19 cellular contexts compared by ENCODE assay signal in the genomic region with DNA sequence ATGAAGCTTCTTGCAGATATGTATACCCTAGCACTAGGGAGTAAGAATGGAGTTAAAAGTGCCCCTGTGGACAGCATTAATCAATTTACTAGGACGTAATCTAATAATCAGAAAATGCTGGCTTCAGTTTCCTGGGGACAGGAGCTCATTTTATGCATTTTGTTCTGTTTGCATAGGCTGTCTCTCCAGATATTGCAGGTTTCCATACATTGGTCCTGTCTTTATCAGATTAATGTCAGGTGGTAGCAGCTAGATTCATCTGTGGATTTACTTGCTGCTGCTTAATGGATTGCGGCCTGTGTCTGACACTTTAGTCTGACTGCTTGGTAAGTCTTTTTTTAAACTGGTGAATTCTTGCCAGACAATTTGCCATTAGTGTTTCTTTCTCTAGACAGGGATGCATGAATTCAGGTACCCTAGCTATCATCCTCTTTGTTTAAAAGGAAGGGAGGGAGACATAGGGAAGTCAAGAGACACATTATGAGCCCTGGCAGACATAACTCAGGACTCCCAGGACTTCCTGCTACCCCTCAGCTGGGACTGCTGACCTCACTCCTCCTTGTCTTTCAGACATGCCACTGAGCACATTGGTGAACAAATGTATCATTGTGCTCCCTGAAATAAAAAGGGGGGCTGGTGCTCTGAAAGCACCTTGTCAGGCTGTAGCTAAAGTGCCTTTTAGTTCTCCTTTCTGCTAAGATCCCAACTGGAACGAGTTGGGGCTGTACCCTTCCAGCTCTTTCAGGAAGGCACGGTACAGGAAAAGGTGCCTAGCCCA. TPM values are rescaled to one million over a fixed set of nuclear protein-coding genes. Genes with fewer than 3 reads are reported as not detected.
"Had no signal": no experiment of that assay in that cellular context is flagged by ENCODE, and none has a peak within 500 bp of the region (broad histone marks: within the 10 kb centered on the region; RNA-seq: fewer than 3 reads in every experiment).

No MANE protein-coding gene starts in this region.

- H3K4me1 ChIP-seq: thyroid gland had no signal

- H2AFZ ChIP-seq: hepatocyte had no signal

- H3K79me2 ChIP-seq: hepatocyte had no signal

- DNase-seq: activated B cell treated with CpG ODN at 0.5 μM for 24 hours; activated CD4-positive, alpha-beta T cell treated with anti-CD3 and anti-CD28 coated beads for 36 hours; activated CD4-positive, alpha-beta T cell treated with anti-CD3 and anti-CD28 coated beads, Interleukin-2, amount 50 U/mL, for 48 hours; activated CD8-positive, alpha-beta memory T cell treated with anti-CD3 and anti-CD28 coated beads, Interleukin-2, amount 50 U/mL, for 48 hours; activated naive CD4-positive, alpha-beta T cell treated with Interleukin-2 at 50 U/mL for 16 hours; activated naive CD8-positive, alpha-beta T cell treated with anti-CD3 and anti-CD28 coated beads for 36 hours; activated T-cell treated with anti-CD3 and anti-CD28 coated beads, Interleukin-2, amount 50 U/mL, for 48 hours; central memory CD4-positive, alpha-beta T cell; effector memory CD8-positive, alpha-beta T cell; glutamatergic neuron; immature natural killer cell; left ventricle myocardium superior; spleen; stimulated activated CD4-positive, alpha-beta T cell treated with anti-CD3 and anti-CD28 coated beads, Interleukin-4, amount 100 ng/mL, for 1 hour; stimulated activated naive CD4-positive, alpha-beta T cell treated with Interleukin-2 at 50 U/mL for 16 hours; T-cell; thyroid gland had no signal

- H3K27me3 ChIP-seq: hepatocyte, thyroid gland had no signal

- H3K36me3 ChIP-seq: spleen, thyroid gland had no signal

- ATAC-seq: activated CD4-positive, alpha-beta T cell treated with anti-CD3 and anti-CD28 coated beads for 36 hours; effector memory CD8-positive, alpha-beta T cell; esophagus mucosa; left ventricle myocardium superior; T-cell had no signal

- H3K4me2 ChIP-seq: hepatocyte had no signal

- H3K9me3 ChIP-seq: spleen, thyroid gland had no signal

- H3K4me3 ChIP-seq: hepatocyte, spleen, thyroid gland had no signal

- H3K27ac ChIP-seq: hepatocyte, spleen, thyroid gland had no signal

RNA-seq across cellular contexts. Expression of a gene that starts 47.7 kb away (rescaled TPM):
- total RNA-seq: activated B cell treated with CpG ODN at 0.5 μM for 24 hours had no signal
- polyA plus RNA-seq: immature natural killer cell had no signal
